30 cellular contexts compared by ENCODE assay signal in the genomic region with DNA sequence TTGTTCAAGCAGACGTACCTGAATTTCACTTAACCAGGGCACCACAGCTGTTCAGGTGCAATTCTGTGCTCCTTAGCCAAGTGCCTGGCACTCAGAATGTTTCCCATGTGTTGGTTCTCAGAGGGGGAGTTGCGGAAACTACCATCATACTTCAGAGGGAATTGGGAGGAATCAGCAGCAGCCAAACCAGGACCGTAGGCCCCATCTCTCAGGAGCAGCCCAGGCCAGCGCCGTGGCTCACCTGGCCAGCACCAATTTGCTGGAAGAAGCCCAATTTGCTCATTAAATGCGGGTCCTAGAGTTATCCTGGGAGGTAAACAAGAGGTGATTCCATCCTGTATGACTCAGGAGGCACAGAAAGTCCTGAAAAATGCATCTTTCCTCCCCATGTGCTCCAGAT.
"Had no signal": no experiment of that assay in that cellular context is flagged by ENCODE, and none has a peak within 500 bp of the region (broad histone marks: within the 10 kb centered on the region; RNA-seq: fewer than 3 reads in every experiment).

No MANE protein-coding gene starts in this region.

- H3K9ac ChIP-seq: SK-N-SH had no signal

- H3K27ac Mint-ChIP-seq: activated CD4-positive, alpha-beta memory T cell treated with anti-CD3 and anti-CD28 coated beads for 36 hours; activated CD4-positive, alpha-beta T cell treated with anti-CD3 and anti-CD28 coated beads for 36 hours; activated CD4-positive, alpha-beta T cell treated with anti-CD3 and anti-CD28 coated beads, Interleukin-2, amount 10 ng/mL, durations not matched to agents 24 days and 14 days; activated CD8-positive, alpha-beta T cell treated with anti-CD3 and anti-CD28 coated beads, Interleukin-2, amount 10 ng/mL, durations not matched to agents 7 days and 5 days; activated naive CD4-positive, alpha-beta T cell treated with anti-CD3 and anti-CD28 coated beads for 36 hours; activated naive CD4-positive, alpha-beta T cell treated with anti-CD3 and anti-CD28 coated beads, Interleukin-2, amount 50 U/mL, for 72 hours; activated naive CD8-positive, alpha-beta T cell treated with anti-CD3 and anti-CD28 coated beads, Interleukin-2, amount 10 ng/mL, durations not matched to agents 7 days and 5 days; activated T-helper 17 cell treated with anti-CD3 and anti-CD28 coated beads, Interleukin-2, amount 50 U/mL, for 72 hours; brain; effector memory CD8-positive, alpha-beta T cell; T-helper 17 cell; T-helper 2 cell treated with Interferon-gamma antibody and Interleukin-4, amounts not matched to agents 5 μg/mL and 100 μg/mL, for 36 hours had no signal

- H3K36me3 ChIP-seq: ascending aorta, breast epithelium, cardiac muscle cell, esophagus squamous epithelium, gastroesophageal sphincter had no signal

- H3K4me3 Mint-ChIP-seq: activated CD4-positive, alpha-beta memory T cell treated with anti-CD3 and anti-CD28 coated beads for 36 hours; activated CD4-positive, alpha-beta T cell treated with anti-CD3 and anti-CD28 coated beads for 36 hours; activated CD4-positive, alpha-beta T cell treated with anti-CD3 and anti-CD28 coated beads, Interleukin-2, amount 10 ng/mL, durations not matched to agents 24 days and 14 days; activated CD8-positive, alpha-beta T cell treated with anti-CD3 and anti-CD28 coated beads, Interleukin-2, amount 10 ng/mL, durations not matched to agents 7 days and 5 days; activated naive CD4-positive, alpha-beta T cell treated with anti-CD3 and anti-CD28 coated beads for 36 hours; activated naive CD8-positive, alpha-beta T cell treated with anti-CD3 and anti-CD28 coated beads, Interleukin-2, amount 10 ng/mL, durations not matched to agents 7 days and 5 days; activated T-cell treated with anti-CD3 and anti-CD28 coated beads, Interleukin-2, amount 50 U/mL, for 4 hours; activated T-helper 17 cell treated with anti-CD3 and anti-CD28 coated beads, Interleukin-2, amount 50 U/mL, for 72 hours; brain; central memory CD8-positive, alpha-beta T cell; effector memory CD8-positive, alpha-beta T cell; T-helper 17 cell; T-helper 2 cell treated with Interferon-gamma antibody and Interleukin-4, amounts not matched to agents 5 μg/mL and 100 μg/mL, for 36 hours had no signal

- DNase-seq: activated CD4-positive, alpha-beta memory T cell treated with anti-CD3 and anti-CD28 coated beads for 36 hours; activated CD4-positive, alpha-beta T cell treated with anti-CD3 and anti-CD28 coated beads for 36 hours; activated CD4-positive, alpha-beta T cell treated with anti-CD3 and anti-CD28 coated beads, Interleukin-2, amount 10 ng/mL, durations not matched to agents 24 days and 14 days; activated CD4-positive, CD25-positive, alpha-beta regulatory T cell; activated CD4-positive, CD25-positive, alpha-beta regulatory T cell treated with anti-CD3 and anti-CD28 coated beads, Interleukin-2, amount 50 U/mL, for 72 hours; activated CD8-positive, alpha-beta T cell treated with anti-CD3 and anti-CD28 coated beads, Interleukin-2, amount 10 ng/mL, durations not matched to agents 7 days and 5 days; activated effector memory CD4-positive, alpha-beta T cell treated with Interleukin-2 at 50 U/mL for 16 hours; activated naive CD4-positive, alpha-beta T cell treated with anti-CD3 and anti-CD28 coated beads for 36 hours; activated naive CD8-positive, alpha-beta T cell treated with anti-CD3 and anti-CD28 coated beads, Interleukin-2, amount 10 ng/mL, durations not matched to agents 7 days and 5 days; activated T-cell treated with anti-CD3 and anti-CD28 coated beads, Interleukin-2, amount 50 U/mL, for 4 hours; cortex of kidney; dermis blood vessel endothelial cell; effector CD4-positive, alpha-beta T cell; effector memory CD8-positive, alpha-beta T cell; esophagus squamous epithelium; foreskin melanocyte; SK-N-SH; T-helper 1 cell; T-helper 17 cell; T1000 had no signal

- ATAC-seq: activated CD4-positive, alpha-beta T cell treated with anti-CD3 and anti-CD28 coated beads for 36 hours; activated CD8-positive, alpha-beta T cell treated with anti-CD3 and anti-CD28 coated beads, Interleukin-2, amount 10 ng/mL, durations not matched to agents 7 days and 5 days; activated naive CD4-positive, alpha-beta T cell treated with anti-CD3 and anti-CD28 coated beads, Interleukin-2, amount 50 U/mL, for 72 hours; activated T-cell treated with anti-CD3 and anti-CD28 coated beads, Interleukin-2, amount 50 U/mL, for 4 hours; activated T-helper 17 cell treated with anti-CD3 and anti-CD28 coated beads, Interleukin-2, amount 50 U/mL, for 72 hours; effector memory CD8-positive, alpha-beta T cell; gastroesophageal sphincter; T-helper 17 cell had no signal

- H3K27me3 ChIP-seq: ascending aorta, cardiac muscle cell had no signal

- H3K4me1 ChIP-seq: ascending aorta, breast epithelium, esophagus squamous epithelium, gastroesophageal sphincter had no signal

- H3K27ac ChIP-seq: ascending aorta, breast epithelium, cardiac muscle cell, epithelial cell of prostate, esophagus squamous epithelium, gastroesophageal sphincter had no signal

- H3K27me3 Mint-ChIP-seq: activated CD4-positive, alpha-beta T cell treated with anti-CD3 and anti-CD28 coated beads, Interleukin-2, amount 10 ng/mL, durations not matched to agents 24 days and 14 days; activated naive CD8-positive, alpha-beta T cell treated with anti-CD3 and anti-CD28 coated beads, Interleukin-2, amount 10 ng/mL, durations not matched to agents 7 days and 5 days had no signal

- H3K4me1 Mint-ChIP-seq: activated CD4-positive, alpha-beta T cell treated with anti-CD3 and anti-CD28 coated beads, Interleukin-2, amount 10 ng/mL, durations not matched to agents 24 days and 14 days; activated naive CD8-positive, alpha-beta T cell treated with anti-CD3 and anti-CD28 coated beads, Interleukin-2, amount 10 ng/mL, durations not matched to agents 7 days and 5 days; activated T-helper 17 cell treated with anti-CD3 and anti-CD28 coated beads, Interleukin-2, amount 50 U/mL, for 72 hours; central memory CD8-positive, alpha-beta T cell; T-helper 17 cell had no signal

- H3K9me3 ChIP-seq: esophagus squamous epithelium had no signal

- H3K4me3 ChIP-seq: ascending aorta, breast epithelium, cardiac muscle cell, esophagus squamous epithelium, gastroesophageal sphincter had no signal

- H3K36me3 Mint-ChIP-seq: activated naive CD8-positive, alpha-beta T cell treated with anti-CD3 and anti-CD28 coated beads, Interleukin-2, amount 10 ng/mL, durations not matched to agents 7 days and 5 days had no signal
